In genomic region chr13:111259058-111259457, GRCh38 we compare ENCODE assay signal across 34 cellular contexts.
"Had no signal": no experiment of that assay in that cellular context is flagged by ENCODE, and none has a peak within 500 bp of the region (broad histone marks: within the 10 kb centered on the region; RNA-seq: fewer than 3 reads in every experiment).

No MANE protein-coding gene starts in this region.

- ATAC-seq: activated CD8-positive, alpha-beta T cell treated with anti-CD3 and anti-CD28 coated beads for 36 hours; activated T-helper 17 cell treated with anti-CD3 and anti-CD28 coated beads, Interleukin-2, amount 50 U/mL, for 72 hours; PC-3 had no signal

- H3K4me3 Mint-ChIP-seq: activated CD4-positive, alpha-beta T cell treated with anti-CD3 and anti-CD28 coated beads, Interleukin-2, amount 10 ng/mL, durations not matched to agents 24 days and 14 days; activated CD8-positive, alpha-beta T cell treated with anti-CD3 and anti-CD28 coated beads for 36 hours; activated naive CD8-positive, alpha-beta T cell treated with anti-CD3 and anti-CD28 coated beads for 36 hours; activated T-helper 17 cell treated with anti-CD3 and anti-CD28 coated beads, Interleukin-2, amount 50 U/mL, for 72 hours; T-helper 1 cell treated with Interleukin-12 subunit alpha and Interleukin-12 subunit beta and Interleukin-4 antibody, amounts not matched to agents 30 μg/mL and 1 μg/mL, for 36 hours; T-helper 2 cell treated with Interferon-gamma antibody and Interleukin-4, amounts not matched to agents 5 μg/mL and 100 μg/mL, for 36 hours had no signal

- H3K4me1 ChIP-seq: Peyer's patch, SJSA1 had no signal

- DNase-seq: activated CD4-positive, alpha-beta T cell treated with anti-CD3 and anti-CD28 coated beads, Interleukin-2, amount 10 ng/mL, durations not matched to agents 24 days and 14 days; activated CD4-positive, alpha-beta T cell treated with anti-CD3 and anti-CD28 coated beads, Interleukin-2, amount 50 U/mL, for 4 hours; activated CD8-positive, alpha-beta memory T cell treated with anti-CD3 and anti-CD28 coated beads, Interleukin-2, amount 50 U/mL, for 4 hours; activated CD8-positive, alpha-beta T cell treated with anti-CD3 and anti-CD28 coated beads for 36 hours; activated effector memory CD4-positive, alpha-beta T cell treated with anti-CD3 and anti-CD28 coated beads, Interleukin-2, amount 50 U/mL, for 16 hours; activated naive CD4-positive, alpha-beta T cell; activated naive CD4-positive, alpha-beta T cell treated with anti-CD3 and anti-CD28 coated beads, Interleukin-2, amount 50 U/mL, for 16 hours; activated naive CD8-positive, alpha-beta T cell treated with anti-CD3 and anti-CD28 coated beads for 36 hours; activated T-cell treated with anti-CD3 and anti-CD28 coated beads for 4 hours; activated T-cell treated with anti-CD3 and anti-CD28 coated beads, Interleukin-2, amount 50 U/mL, for 48 hours; amniotic stem cell; aorta; brain microvascular endothelial cell; central memory CD4-positive, alpha-beta T cell; Karpas-422; KBM-7; MG63; NCI-H1048; NCI-H1436 treated with DMSO at 0.1 percent for 48 hours; NCI-H1694 treated with DMSO at 0.1 percent for 48 hours; NCI-H2081; NCI-H345; NCI-H524 treated with DMSO at 0.1 percent for 48 hours; NCI-H748 treated with DMSO at 0.1 percent for 48 hours; NK-92 treated with Interleukin-12 subunit alpha and Interleukin-12 subunit beta, amount 100 ng/mL, for 24 hours; PC-3; Peyer's patch; RPMI8226; SHP77 treated with DMSO at 0.1 percent for 48 hours; SK-N-SH had no signal

- H3K4me2 ChIP-seq: SK-N-SH had no signal

- H3K4me1 Mint-ChIP-seq: activated naive CD8-positive, alpha-beta T cell treated with anti-CD3 and anti-CD28 coated beads for 36 hours had no signal

- H3K9ac ChIP-seq: SK-N-SH had no signal

- H3K9me3 ChIP-seq: MG63, Peyer's patch, SK-N-SH had no signal

- H3K27me3 Mint-ChIP-seq: activated CD4-positive, alpha-beta T cell treated with anti-CD3 and anti-CD28 coated beads, Interleukin-2, amount 10 ng/mL, durations not matched to agents 24 days and 14 days; activated CD8-positive, alpha-beta T cell treated with anti-CD3 and anti-CD28 coated beads for 36 hours; activated naive CD8-positive, alpha-beta T cell treated with anti-CD3 and anti-CD28 coated beads for 36 hours; activated T-helper 17 cell treated with anti-CD3 and anti-CD28 coated beads, Interleukin-2, amount 50 U/mL, for 72 hours had no signal

- H3K27ac Mint-ChIP-seq: activated CD4-positive, alpha-beta T cell treated with anti-CD3 and anti-CD28 coated beads, Interleukin-2, amount 10 ng/mL, durations not matched to agents 24 days and 14 days; activated CD8-positive, alpha-beta T cell treated with anti-CD3 and anti-CD28 coated beads for 36 hours; activated naive CD8-positive, alpha-beta T cell treated with anti-CD3 and anti-CD28 coated beads for 36 hours; activated T-helper 17 cell treated with anti-CD3 and anti-CD28 coated beads, Interleukin-2, amount 50 U/mL, for 72 hours; T-helper 1 cell treated with Interleukin-12 subunit alpha and Interleukin-12 subunit beta and Interleukin-4 antibody, amounts not matched to agents 30 μg/mL and 1 μg/mL, for 36 hours; T-helper 2 cell treated with Interferon-gamma antibody and Interleukin-4, amounts not matched to agents 5 μg/mL and 100 μg/mL, for 36 hours had no signal

- H3K27me3 ChIP-seq: brain microvascular endothelial cell, MG63, Peyer's patch, SJSA1 had no signal

- H3K4me3 ChIP-seq: MG63, Peyer's patch, SJSA1 had no signal

- H3K27ac ChIP-seq: brain microvascular endothelial cell, Peyer's patch, SJSA1 had no signal
